ENCODE assay signal across 2 cellular contexts in the genomic region with DNA sequence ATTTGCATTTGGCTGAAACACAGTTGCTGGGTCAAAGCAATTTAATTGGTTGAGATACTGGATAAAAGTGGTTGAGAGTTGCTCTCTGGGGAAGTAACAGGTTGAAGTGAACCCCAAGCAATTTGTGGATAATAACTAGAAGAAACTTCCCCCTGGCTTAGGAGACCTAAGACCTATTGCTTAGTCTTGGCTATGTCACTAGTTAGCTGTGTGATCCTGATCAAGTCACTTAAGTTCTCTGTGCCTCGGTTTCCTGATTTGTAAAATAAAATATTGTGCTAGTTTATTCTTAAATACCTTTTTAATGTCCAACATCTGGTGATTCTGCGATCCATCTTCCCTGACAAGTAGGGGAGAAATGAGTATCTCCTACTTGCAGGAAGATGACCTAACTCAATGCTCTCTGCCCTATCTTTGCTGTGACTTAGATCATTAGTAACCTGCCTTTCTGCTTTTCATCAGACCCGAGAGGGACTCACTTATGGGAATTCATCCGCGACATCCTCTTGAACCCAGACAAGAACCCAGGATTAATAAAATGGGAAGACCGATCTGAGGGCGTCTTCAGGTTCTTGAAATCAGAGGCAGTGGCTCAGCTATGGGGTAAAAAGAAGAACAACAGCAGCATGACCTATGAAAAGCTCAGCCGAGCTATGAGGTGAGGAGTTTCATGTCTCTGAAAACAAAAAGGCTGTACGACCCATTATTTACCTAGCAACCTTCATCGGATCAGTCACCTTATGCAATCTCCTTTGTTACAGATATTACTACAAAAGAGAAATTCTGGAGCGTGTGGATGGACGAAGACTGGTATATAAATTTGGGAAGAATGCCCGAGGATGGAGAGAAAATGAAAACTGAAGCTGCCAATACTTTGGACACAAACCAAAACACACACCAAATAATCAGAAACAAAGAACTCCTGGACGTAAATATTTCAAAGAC.
A peak's percentile ranks its signal among the peaks of the same experiment; 100 is the strongest.
TF ChIP-seq lines count a peak whose summit lies in the region.

No MANE protein-coding gene starts in this region.

TF ChIP-seq in HepG2, 621 proteins besides CTCF, POLR2A, EP300 and RAD21 (continues in another document):
- TF ChIP-seq TCF12 (IDR thresholded peaks at IDR 0.05) (no peak), TCF12 (CRISPR knock-in tag; IDR thresholded peaks at IDR 0.05) (no peak), JDP2 (CRISPR knock-in tag; IDR thresholded peaks at IDR 0.05; ENCODE audit: borderline replicate concordance) (no peak), KLF13 (CRISPR knock-in tag; IDR thresholded peaks at IDR 0.05) (no peak), HOXA9 (CRISPR knock-in tag; IDR thresholded peaks at IDR 0.05; ENCODE audit: borderline replicate concordance) (no peak), GATAD2A (CRISPR knock-in tag; IDR thresholded peaks at IDR 0.05) (0 out of 2 replicates have a peak, but pooled peaks have one; percentile 48), ARNT2 (CRISPR knock-in tag; IDR thresholded peaks at IDR 0.05; ENCODE audit: low read depth) (no peak), ZFY (CRISPR knock-in tag; IDR thresholded peaks at IDR 0.05) (no peak), PAX8 (CRISPR knock-in tag; IDR thresholded peaks at IDR 0.05; ENCODE audit: borderline replicate concordance) (no peak), NR2C2 (CRISPR knock-in tag; IDR thresholded peaks at IDR 0.05; ENCODE audit: borderline replicate concordance) (no peak), NFYB (CRISPR knock-in tag; IDR thresholded peaks at IDR 0.05) (no peak), THAP11 (CRISPR knock-in tag; IDR thresholded peaks at IDR 0.05) (0 out of 2 replicates have a peak, but pooled peaks have one; percentile 17), PCBP2 (optimal IDR thresholded peaks at IDR 0.05; ENCODE audit: low read depth, low read length, poor library complexity, severe bottlenecking) (no peak), XBP1 (CRISPR knock-in tag; IDR thresholded peaks at IDR 0.05) (no peak), EEA1 (CRISPR knock-in tag; IDR thresholded peaks at IDR 0.05; ENCODE audit: borderline replicate concordance) (no peak), ZNF530 (CRISPR knock-in tag; IDR thresholded peaks at IDR 0.05; ENCODE audit: low read depth) (no peak), FOXA1 (IDR thresholded peaks at IDR 0.05) (no peak), FOXA1 (CRISPR knock-in tag; IDR thresholded peaks at IDR 0.05) (peak; percentile 27; the same call in 1 of the 2 replicates), SP2 (CRISPR knock-in tag; IDR thresholded peaks at IDR 0.05) (no peak), ZNF737 (CRISPR knock-in tag; IDR thresholded peaks at IDR 0.05; ENCODE audit: borderline replicate concordance) (no peak), DR1 (CRISPR knock-in tag; IDR thresholded peaks at IDR 0.05) (no peak), ZFAT (CRISPR knock-in tag; conservative IDR thresholded peaks at IDR 0.05) (no peak), CEBPG (CRISPR knock-in tag; IDR thresholded peaks at IDR 0.05) (peak; percentile 11; the same call in 1 of the 2 replicates), ZNF619 (CRISPR knock-in tag; IDR thresholded peaks at IDR 0.05) (no peak), SOX5 (CRISPR knock-in tag; IDR thresholded peaks at IDR 0.05; ENCODE audit: borderline replicate concordance) (peak; percentile 50; the same call in 1 of the 2 replicates), SOX13 (IDR thresholded peaks at IDR 0.05) (0 out of 2 replicates have a peak, but pooled peaks have one; percentile 30), SOX13 (CRISPR knock-in tag; conservative IDR thresholded peaks at IDR 0.05 in 1 of 2, IDR thresholded peaks at IDR 0.05 in 1 of 2) (peak in 1 of 2 experiments; percentile 84; a peak in 2 of 4 replicates), ZNF224 (CRISPR knock-in tag; IDR thresholded peaks at IDR 0.05) (no peak)
- TF ChIP-seq, protein P1, sequence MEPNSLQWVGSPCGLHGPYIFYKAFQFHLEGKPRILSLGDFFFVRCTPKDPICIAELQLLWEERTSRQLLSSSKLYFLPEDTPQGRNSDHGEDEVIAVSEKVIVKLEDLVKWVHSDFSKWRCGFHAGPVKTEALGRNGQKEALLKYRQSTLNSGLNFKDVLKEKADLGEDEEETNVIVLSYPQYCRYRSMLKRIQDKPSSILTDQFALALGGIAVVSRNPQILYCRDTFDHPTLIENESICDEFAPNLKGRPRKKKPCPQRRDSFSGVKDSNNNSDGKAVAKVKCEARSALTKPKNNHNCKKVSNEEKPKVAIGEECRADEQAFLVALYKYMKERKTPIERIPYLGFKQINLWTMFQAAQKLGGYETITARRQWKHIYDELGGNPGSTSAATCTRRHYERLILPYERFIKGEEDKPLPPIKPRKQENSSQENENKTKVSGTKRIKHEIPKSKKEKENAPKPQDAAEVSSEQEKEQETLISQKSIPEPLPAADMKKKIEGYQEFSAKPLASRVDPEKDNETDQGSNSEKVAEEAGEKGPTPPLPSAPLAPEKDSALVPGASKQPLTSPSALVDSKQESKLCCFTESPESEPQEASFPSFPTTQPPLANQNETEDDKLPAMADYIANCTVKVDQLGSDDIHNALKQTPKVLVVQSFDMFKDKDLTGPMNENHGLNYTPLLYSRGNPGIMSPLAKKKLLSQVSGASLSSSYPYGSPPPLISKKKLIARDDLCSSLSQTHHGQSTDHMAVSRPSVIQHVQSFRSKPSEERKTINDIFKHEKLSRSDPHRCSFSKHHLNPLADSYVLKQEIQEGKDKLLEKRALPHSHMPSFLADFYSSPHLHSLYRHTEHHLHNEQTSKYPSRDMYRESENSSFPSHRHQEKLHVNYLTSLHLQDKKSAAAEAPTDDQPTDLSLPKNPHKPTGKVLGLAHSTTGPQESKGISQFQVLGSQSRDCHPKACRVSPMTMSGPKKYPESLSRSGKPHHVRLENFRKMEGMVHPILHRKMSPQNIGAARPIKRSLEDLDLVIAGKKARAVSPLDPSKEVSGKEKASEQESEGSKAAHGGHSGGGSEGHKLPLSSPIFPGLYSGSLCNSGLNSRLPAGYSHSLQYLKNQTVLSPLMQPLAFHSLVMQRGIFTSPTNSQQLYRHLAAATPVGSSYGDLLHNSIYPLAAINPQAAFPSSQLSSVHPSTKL (CRISPR knock-in tag; IDR thresholded peaks at IDR 0.05), result peak; percentile 31; the same call in 1 of the 2 replicates
- TF ChIP-seq, protein P2, sequence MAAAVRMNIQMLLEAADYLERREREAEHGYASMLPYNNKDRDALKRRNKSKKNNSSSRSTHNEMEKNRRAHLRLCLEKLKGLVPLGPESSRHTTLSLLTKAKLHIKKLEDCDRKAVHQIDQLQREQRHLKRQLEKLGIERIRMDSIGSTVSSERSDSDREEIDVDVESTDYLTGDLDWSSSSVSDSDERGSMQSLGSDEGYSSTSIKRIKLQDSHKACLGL (CRISPR knock-in tag; IDR thresholded peaks at IDR 0.05), result no peak
- TF ChIP-seq, protein P3, sequence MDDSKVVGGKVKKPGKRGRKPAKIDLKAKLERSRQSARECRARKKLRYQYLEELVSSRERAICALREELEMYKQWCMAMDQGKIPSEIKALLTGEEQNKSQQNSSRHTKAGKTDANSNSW (CRISPR knock-in tag; IDR thresholded peaks at IDR 0.05; ENCODE audit: borderline replicate concordance), result no peak
- TF ChIP-seq, protein P4, sequence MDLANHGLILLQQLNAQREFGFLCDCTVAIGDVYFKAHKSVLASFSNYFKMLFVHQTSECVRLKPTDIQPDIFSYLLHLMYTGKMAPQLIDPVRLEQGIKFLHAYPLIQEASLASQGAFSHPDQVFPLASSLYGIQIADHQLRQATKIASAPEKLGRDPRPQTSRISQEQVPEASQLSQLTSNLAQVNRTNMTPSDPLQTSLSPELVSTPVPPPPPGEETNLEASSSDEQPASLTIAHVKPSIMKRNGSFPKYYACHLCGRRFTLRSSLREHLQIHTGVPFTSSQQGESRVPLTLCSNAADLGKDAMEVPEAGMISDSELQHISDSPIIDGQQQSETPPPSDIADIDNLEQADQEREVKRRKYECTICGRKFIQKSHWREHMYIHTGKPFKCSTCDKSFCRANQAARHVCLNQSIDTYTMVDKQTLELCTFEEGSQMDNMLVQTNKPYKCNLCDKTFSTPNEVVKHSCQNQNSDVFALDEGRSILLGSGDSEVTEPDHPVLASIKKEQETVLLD (CRISPR knock-in tag; IDR thresholded peaks at IDR 0.05; ENCODE audit: low read depth), result no peak

TF ChIP-seq in K562, 482 proteins besides CTCF, POLR2A, EP300 and RAD21:
- TF ChIP-seq KLF10 (CRISPR knock-in tag; IDR thresholded peaks at IDR 0.05) (no peak), CBFA2T3 (IDR thresholded peaks at IDR 0.05) (peak; percentile 22; the same call in 1 of the 2 replicates), ZNF212 (CRISPR knock-in tag; IDR thresholded peaks at IDR 0.05) (no peak), MEIS2 (IDR thresholded peaks at IDR 0.05; ENCODE audit: partially characterized antibody) (peak; percentile 23), ZNF717 (CRISPR knock-in tag; IDR thresholded peaks at IDR 0.05) (no peak)
